Comparison of ENCODE assay signal across 1 cellular context in genomic region chr14:75835156-75836141, GRCh38.
TF ChIP-seq lines count a peak whose summit lies in the region.

No MANE protein-coding gene starts in this region.

TF ChIP-seq in HepG2, 621 proteins besides CTCF, POLR2A, EP300 and RAD21:
- 0 out of 2 replicates have a peak, but pooled peaks have one; percentile 7 for TF ChIP-seq TBX3 (IDR thresholded peaks at IDR 0.05; ENCODE audit: borderline replicate concordance)
- TF ChIP-seq ELK4 (CRISPR knock-in tag; IDR thresholded peaks at IDR 0.05; ENCODE audit: borderline replicate concordance) = no peak
- no peak for TF ChIP-seq FOXP1 (IDR thresholded peaks at IDR 0.05)
- peak; percentile 32; the same call in 1 of the 2 replicates for TF ChIP-seq FOXP1 (CRISPR knock-in tag; IDR thresholded peaks at IDR 0.05)
- peak; percentile 11; the same call in 1 of the 2 replicates for TF ChIP-seq HNF4A (CRISPR knock-in tag; IDR thresholded peaks at IDR 0.05)
- TF ChIP-seq PHF20 (CRISPR knock-in tag; IDR thresholded peaks at IDR 0.05) = no peak
TF ChIP-seq in HepG2: peak in this region for 3.
